1 cellular context compared by ENCODE assay signal in the genomic region with DNA sequence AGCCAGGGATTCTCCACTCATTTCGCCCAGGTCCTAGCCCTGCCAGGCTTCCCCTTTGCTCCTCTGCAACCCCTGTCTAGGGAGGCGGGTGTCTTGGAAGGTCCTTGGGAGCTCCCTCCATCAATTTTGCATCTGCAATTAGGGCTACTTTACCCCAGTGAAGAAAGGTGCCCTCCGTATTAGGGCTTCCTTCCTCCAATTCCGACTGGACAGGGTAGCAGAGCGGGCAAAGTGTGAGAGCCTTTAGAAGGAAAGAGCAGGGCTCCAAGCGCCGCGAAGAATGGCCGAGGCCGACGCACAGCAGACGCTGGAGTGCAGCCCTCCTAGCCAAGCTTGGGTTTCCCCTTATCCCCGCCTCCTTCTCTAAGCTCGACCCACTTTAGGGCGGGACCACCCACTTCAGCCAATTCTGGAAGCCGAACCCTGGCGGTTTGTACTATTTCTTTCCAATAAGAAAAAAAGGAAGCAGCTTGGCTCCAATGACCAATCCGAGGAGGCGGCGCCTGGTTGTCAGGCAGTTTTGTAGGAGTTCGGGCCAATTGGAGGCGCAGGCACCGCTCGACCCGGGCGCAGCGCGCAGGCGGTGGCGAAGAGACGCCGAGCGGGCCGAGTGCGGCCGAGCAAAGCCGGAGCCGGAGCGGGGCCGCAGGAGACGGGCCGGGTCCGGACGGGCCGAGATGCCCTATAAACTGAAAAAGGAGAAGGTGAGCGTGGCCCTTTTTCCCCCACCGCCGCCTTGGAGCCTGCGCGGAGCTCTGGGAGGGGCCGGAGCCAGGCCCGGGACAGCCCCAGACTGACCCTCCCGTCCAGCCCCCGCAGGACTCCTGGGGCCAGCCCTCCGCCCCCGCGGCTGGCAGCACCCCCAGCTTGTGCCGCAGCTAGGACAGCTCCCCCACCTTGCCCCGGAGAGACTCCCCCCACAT.
TF ChIP-seq lines count a peak whose summit lies in the region.

A gene (plus strand): TSS at position 570 of the 923 bp plus-strand sequence. CDS start 108 bp downstream, at position 678.

TF ChIP-seq in K562, 482 proteins besides CTCF, POLR2A, EP300 and RAD21 (continued from another document):
- TF ChIP-seq NUFIP1 (IDR thresholded peaks at IDR 0.05; ENCODE audit: partially characterized antibody) = no peak
- TF ChIP-seq, protein P1, sequence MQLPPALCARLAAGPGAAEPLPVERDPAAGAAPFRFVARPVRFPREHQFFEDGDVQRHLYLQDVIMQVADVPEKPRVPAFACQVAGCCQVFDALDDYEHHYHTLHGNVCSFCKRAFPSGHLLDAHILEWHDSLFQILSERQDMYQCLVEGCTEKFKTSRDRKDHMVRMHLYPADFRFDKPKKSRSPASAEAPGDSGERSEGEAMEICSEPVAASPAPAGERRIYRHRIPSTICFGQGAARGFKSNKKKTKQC (CRISPR knock-in tag; IDR thresholded peaks at IDR 0.05) = no peak
- no peak for TF ChIP-seq BRF1 (IDR thresholded peaks at IDR 0.05; ENCODE audit: borderline replicate concordance, extremely low read depth, insufficient read length)
- TF ChIP-seq TBL1XR1 (IDR thresholded peaks at IDR 0.05; ENCODE audit: low read length in 2 of 2) = 0 out of 4 replicates have a peak, but pooled peaks of 1 of the 2 experiments have one; percentile 12
- TF ChIP-seq, protein P2, sequence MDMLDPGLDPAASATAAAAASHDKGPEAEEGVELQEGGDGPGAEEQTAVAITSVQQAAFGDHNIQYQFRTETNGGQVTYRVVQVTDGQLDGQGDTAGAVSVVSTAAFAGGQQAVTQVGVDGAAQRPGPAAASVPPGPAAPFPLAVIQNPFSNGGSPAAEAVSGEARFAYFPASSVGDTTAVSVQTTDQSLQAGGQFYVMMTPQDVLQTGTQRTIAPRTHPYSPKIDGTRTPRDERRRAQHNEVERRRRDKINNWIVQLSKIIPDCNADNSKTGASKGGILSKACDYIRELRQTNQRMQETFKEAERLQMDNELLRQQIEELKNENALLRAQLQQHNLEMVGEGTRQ (CRISPR knock-in tag; IDR thresholded peaks at IDR 0.05) = no peak
- TF ChIP-seq NFE2 (IDR thresholded peaks at IDR 0.05; ENCODE audit: low read depth) = no peak
- TF ChIP-seq, protein P3, sequence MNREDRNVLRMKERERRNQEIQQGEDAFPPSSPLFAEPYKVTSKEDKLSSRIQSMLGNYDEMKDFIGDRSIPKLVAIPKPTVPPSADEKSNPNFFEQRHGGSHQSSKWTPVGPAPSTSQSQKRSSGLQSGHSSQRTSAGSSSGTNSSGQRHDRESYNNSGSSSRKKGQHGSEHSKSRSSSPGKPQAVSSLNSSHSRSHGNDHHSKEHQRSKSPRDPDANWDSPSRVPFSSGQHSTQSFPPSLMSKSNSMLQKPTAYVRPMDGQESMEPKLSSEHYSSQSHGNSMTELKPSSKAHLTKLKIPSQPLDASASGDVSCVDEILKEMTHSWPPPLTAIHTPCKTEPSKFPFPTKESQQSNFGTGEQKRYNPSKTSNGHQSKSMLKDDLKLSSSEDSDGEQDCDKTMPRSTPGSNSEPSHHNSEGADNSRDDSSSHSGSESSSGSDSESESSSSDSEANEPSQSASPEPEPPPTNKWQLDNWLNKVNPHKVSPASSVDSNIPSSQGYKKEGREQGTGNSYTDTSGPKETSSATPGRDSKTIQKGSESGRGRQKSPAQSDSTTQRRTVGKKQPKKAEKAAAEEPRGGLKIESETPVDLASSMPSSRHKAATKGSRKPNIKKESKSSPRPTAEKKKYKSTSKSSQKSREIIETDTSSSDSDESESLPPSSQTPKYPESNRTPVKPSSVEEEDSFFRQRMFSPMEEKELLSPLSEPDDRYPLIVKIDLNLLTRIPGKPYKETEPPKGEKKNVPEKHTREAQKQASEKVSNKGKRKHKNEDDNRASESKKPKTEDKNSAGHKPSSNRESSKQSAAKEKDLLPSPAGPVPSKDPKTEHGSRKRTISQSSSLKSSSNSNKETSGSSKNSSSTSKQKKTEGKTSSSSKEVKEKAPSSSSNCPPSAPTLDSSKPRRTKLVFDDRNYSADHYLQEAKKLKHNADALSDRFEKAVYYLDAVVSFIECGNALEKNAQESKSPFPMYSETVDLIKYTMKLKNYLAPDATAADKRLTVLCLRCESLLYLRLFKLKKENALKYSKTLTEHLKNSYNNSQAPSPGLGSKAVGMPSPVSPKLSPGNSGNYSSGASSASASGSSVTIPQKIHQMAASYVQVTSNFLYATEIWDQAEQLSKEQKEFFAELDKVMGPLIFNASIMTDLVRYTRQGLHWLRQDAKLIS (CRISPR knock-in tag; IDR thresholded peaks at IDR 0.05) = no peak
- no peak for TF ChIP-seq ZNF146 (CRISPR knock-in tag; IDR thresholded peaks at IDR 0.05; ENCODE audit: unreplicated experiment)
- TF ChIP-seq, protein P4, sequence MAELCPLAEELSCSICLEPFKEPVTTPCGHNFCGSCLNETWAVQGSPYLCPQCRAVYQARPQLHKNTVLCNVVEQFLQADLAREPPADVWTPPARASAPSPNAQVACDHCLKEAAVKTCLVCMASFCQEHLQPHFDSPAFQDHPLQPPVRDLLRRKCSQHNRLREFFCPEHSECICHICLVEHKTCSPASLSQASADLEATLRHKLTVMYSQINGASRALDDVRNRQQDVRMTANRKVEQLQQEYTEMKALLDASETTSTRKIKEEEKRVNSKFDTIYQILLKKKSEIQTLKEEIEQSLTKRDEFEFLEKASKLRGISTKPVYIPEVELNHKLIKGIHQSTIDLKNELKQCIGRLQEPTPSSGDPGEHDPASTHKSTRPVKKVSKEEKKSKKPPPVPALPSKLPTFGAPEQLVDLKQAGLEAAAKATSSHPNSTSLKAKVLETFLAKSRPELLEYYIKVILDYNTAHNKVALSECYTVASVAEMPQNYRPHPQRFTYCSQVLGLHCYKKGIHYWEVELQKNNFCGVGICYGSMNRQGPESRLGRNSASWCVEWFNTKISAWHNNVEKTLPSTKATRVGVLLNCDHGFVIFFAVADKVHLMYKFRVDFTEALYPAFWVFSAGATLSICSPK (IDR thresholded peaks at IDR 0.05; ENCODE audit: borderline replicate concordance) = no peak
- peak; percentile 27 for TF ChIP-seq PHF20 (IDR thresholded peaks at IDR 0.05; ENCODE audit: partially characterized antibody)
- no peak for TF ChIP-seq MAFG (tag; conservative IDR thresholded peaks at IDR 0.05)
- TF ChIP-seq ZNF282 (CRISPR knock-in tag; IDR thresholded peaks at IDR 0.05) = no peak
- TF ChIP-seq, protein P5, sequence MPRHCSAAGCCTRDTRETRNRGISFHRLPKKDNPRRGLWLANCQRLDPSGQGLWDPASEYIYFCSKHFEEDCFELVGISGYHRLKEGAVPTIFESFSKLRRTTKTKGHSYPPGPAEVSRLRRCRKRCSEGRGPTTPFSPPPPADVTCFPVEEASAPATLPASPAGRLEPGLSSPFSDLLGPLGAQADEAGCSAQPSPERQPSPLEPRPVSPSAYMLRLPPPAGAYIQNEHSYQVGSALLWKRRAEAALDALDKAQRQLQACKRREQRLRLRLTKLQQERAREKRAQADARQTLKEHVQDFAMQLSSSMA (CRISPR knock-in tag; IDR thresholded peaks at IDR 0.05) = no peak
- TF ChIP-seq KHSRP (IDR thresholded peaks at IDR 0.05) = no peak
- TF ChIP-seq, protein P6, sequence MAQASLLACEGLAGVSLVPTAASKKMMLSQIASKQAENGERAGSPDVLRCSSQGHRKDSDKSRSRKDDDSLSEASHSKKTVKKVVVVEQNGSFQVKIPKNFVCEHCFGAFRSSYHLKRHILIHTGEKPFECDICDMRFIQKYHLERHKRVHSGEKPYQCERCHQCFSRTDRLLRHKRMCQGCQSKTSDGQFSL (CRISPR knock-in tag; IDR thresholded peaks at IDR 0.05) = no peak
- TF ChIP-seq, protein P6 (tag; IDR thresholded peaks at IDR 0.05) = no peak
- TF ChIP-seq SUPT5H (IDR thresholded peaks at IDR 0.05) = peak; percentile 82
- TF ChIP-seq, protein P7, sequence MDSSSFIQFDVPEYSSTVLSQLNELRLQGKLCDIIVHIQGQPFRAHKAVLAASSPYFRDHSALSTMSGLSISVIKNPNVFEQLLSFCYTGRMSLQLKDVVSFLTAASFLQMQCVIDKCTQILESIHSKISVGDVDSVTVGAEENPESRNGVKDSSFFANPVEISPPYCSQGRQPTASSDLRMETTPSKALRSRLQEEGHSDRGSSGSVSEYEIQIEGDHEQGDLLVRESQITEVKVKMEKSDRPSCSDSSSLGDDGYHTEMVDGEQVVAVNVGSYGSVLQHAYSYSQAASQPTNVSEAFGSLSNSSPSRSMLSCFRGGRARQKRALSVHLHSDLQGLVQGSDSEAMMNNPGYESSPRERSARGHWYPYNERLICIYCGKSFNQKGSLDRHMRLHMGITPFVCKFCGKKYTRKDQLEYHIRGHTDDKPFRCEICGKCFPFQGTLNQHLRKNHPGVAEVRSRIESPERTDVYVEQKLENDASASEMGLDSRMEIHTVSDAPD (CRISPR knock-in tag; IDR thresholded peaks at IDR 0.05) = no peak
- no peak for TF ChIP-seq SETDB1 (IDR thresholded peaks at IDR 0.05; ENCODE audit: low read length)
- no peak for TF ChIP-seq ZNF408 (CRISPR knock-in tag; IDR thresholded peaks at IDR 0.05; ENCODE audit: low read depth)
- no peak for TF ChIP-seq PRMT5 (CRISPR knock-in tag; IDR thresholded peaks at IDR 0.05)
- TF ChIP-seq ZNF239 (CRISPR knock-in tag; IDR thresholded peaks at IDR 0.05) = no peak
- no peak for TF ChIP-seq RFX7 (CRISPR knock-in tag; IDR thresholded peaks at IDR 0.05)
- no peak for TF ChIP-seq MEF2A (IDR thresholded peaks at IDR 0.05; ENCODE audit: control insufficient read depth, low read depth, low read length)
- TF ChIP-seq FOXA3 (CRISPR knock-in tag; conservative IDR thresholded peaks at IDR 0.05 in 1 of 2, IDR thresholded peaks at IDR 0.05 in 1 of 2) = no peak; a peak in 1 of 4 replicates
- no peak for TF ChIP-seq MCM2 (IDR thresholded peaks at IDR 0.05; ENCODE audit: low read depth)
- peak; percentile 96 for TF ChIP-seq KDM5B (IDR thresholded peaks at IDR 0.05; ENCODE audit: insufficient replicate concordance, low read depth, low read length)
- TF ChIP-seq NR3C1 (CRISPR knock-in tag; IDR thresholded peaks at IDR 0.05) = no peak
- TF ChIP-seq, protein P8, sequence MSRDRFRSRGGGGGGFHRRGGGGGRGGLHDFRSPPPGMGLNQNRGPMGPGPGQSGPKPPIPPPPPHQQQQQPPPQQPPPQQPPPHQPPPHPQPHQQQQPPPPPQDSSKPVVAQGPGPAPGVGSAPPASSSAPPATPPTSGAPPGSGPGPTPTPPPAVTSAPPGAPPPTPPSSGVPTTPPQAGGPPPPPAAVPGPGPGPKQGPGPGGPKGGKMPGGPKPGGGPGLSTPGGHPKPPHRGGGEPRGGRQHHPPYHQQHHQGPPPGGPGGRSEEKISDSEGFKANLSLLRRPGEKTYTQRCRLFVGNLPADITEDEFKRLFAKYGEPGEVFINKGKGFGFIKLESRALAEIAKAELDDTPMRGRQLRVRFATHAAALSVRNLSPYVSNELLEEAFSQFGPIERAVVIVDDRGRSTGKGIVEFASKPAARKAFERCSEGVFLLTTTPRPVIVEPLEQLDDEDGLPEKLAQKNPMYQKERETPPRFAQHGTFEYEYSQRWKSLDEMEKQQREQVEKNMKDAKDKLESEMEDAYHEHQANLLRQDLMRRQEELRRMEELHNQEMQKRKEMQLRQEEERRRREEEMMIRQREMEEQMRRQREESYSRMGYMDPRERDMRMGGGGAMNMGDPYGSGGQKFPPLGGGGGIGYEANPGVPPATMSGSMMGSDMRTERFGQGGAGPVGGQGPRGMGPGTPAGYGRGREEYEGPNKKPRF (IDR thresholded peaks at IDR 0.05; ENCODE audit: low read depth, low read length) = no peak
- no peak for TF ChIP-seq MYC (IDR thresholded peaks at IDR 0.05; ENCODE audit: low read depth, low read length)
- no peak for TF ChIP-seq MYC (CRISPR knock-in tag; IDR thresholded peaks at IDR 0.05; ENCODE audit: borderline replicate concordance, low read depth)
- TF ChIP-seq HIVEP1 (CRISPR knock-in tag; IDR thresholded peaks at IDR 0.05) = no peak
- no peak for TF ChIP-seq HNRNPL (IDR thresholded peaks at IDR 0.05; ENCODE audit: low read depth, low read length)
- no peak for TF ChIP-seq HDAC1 (IDR thresholded peaks at IDR 0.05)
- TF ChIP-seq ERF (CRISPR knock-in tag; IDR thresholded peaks at IDR 0.05) = 0 out of 2 replicates have a peak, but pooled peaks have one; percentile 18
- no peak for TF ChIP-seq RBM39 (optimal IDR thresholded peaks at IDR 0.05; ENCODE audit: low read depth, low read length)
- no peak for TF ChIP-seq GATAD2B (IDR thresholded peaks at IDR 0.05; ENCODE audit: borderline replicate concordance)
- TF ChIP-seq, protein P9, sequence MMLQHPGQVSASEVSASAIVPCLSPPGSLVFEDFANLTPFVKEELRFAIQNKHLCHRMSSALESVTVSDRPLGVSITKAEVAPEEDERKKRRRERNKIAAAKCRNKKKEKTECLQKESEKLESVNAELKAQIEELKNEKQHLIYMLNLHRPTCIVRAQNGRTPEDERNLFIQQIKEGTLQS (IDR thresholded peaks at IDR 0.05) = no peak
- TF ChIP-seq, protein P9 (CRISPR knock-in tag; conservative IDR thresholded peaks at IDR 0.05) = peak; percentile 73; the same call in 1 of the 2 replicates
- no peak for TF ChIP-seq STAG1 (CRISPR knock-in tag; IDR thresholded peaks at IDR 0.05; ENCODE audit: borderline replicate concordance)
- TF ChIP-seq, protein P10, sequence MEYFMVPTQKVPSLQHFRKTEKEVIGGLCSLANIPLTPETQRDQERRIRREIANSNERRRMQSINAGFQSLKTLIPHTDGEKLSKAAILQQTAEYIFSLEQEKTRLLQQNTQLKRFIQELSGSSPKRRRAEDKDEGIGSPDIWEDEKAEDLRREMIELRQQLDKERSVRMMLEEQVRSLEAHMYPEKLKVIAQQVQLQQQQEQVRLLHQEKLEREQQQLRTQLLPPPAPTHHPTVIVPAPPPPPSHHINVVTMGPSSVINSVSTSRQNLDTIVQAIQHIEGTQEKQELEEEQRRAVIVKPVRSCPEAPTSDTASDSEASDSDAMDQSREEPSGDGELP (CRISPR knock-in tag; IDR thresholded peaks at IDR 0.05; ENCODE audit: borderline replicate concordance) = peak; percentile 45
- TF ChIP-seq ZNF311 (CRISPR knock-in tag; IDR thresholded peaks at IDR 0.05) = no peak
- TF ChIP-seq SIN3A (IDR thresholded peaks at IDR 0.05; ENCODE audit: borderline replicate concordance in 2 of 2, control insufficient read depth in 1 of 2, low read depth in 2 of 2, low read length in 2 of 2) = no peak; a peak in 1 of 4 replicates
- no peak for TF ChIP-seq FOXJ3 (CRISPR knock-in tag; IDR thresholded peaks at IDR 0.05)
- no peak for TF ChIP-seq CC2D1A (IDR thresholded peaks at IDR 0.05)
- no peak for TF ChIP-seq MTA2 (IDR thresholded peaks at IDR 0.05; ENCODE audit: low read depth)
- TF ChIP-seq, protein P11, sequence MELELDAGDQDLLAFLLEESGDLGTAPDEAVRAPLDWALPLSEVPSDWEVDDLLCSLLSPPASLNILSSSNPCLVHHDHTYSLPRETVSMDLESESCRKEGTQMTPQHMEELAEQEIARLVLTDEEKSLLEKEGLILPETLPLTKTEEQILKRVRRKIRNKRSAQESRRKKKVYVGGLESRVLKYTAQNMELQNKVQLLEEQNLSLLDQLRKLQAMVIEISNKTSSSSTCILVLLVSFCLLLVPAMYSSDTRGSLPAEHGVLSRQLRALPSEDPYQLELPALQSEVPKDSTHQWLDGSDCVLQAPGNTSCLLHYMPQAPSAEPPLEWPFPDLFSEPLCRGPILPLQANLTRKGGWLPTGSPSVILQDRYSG (tag; conservative IDR thresholded peaks at IDR 0.05; ENCODE audit: low read depth) = no peak
- TF ChIP-seq LEF1 (IDR thresholded peaks at IDR 0.05) = no peak
